Comparison of ENCODE assay signal across 8 cellular contexts in genomic region chr6:137389150-137389664, GRCh38.
DNase-seq lines count a peak whose midpoint lies in the region; ATAC-seq and TF ChIP-seq lines count a peak whose summit lies in the region.

No MANE protein-coding gene starts in this region.

- H3K4me3 ChIP-seq in GM23338, result no peak overlapping the region

- no peak overlapping the region for H2AFZ ChIP-seq in GM23338

- H3K27me3 Mint-ChIP-seq in T-cell (no peaks in the 10 kb centered on the region), GM23338 (ENCODE audit: insufficient read depth, low read depth, poor library complexity) (peaks cover 36% of the 10 kb centered on the region)
- H3K27me3 Mint-ChIP-seq in activated naive CD8-positive, alpha-beta T cell, result no peaks in the 10 kb centered on the region

- H3K27me3 ChIP-seq in GM23338 (ENCODE audit: insufficient read depth), result peaks cover 50% of the 10 kb centered on the region

- CTCF ChIA-PET in T-cell (lab: Charles Lee), result interaction anchor here (0.6 to 0.7 kb wide), 3 partner anchors 12 to 443 kb away, joined by 3 to 4 read pairs (median 3); no protein-coding TSS in a partner anchor

- peaks cover 0 to 4% (median 0%) of the 10 kb centered on the region in 3 donors for H3K9me3 Mint-ChIP-seq in T-cell
- H3K9me3 Mint-ChIP-seq in activated naive CD8-positive, alpha-beta T cell (ENCODE audit: low read depth), result no peaks in the 10 kb centered on the region
- no peaks in the 10 kb centered on the region for H3K9me3 Mint-ChIP-seq in GM23338

- ATAC-seq in HG02884 (IDR thresholded peaks at IDR 0.05; ENCODE audit: unreplicated experiment) (peak; percentile 82), T-cell (replicated peaks in 1 of 4) (peak; percentile 99 to 100 (median 99)), GM23338 (no peak)

- no peak overlapping the region for H3K4me2 ChIP-seq in GM23338

- TF ChIP-seq CTCF in GM23338 (conservative IDR thresholded peaks at IDR 0.05; ENCODE audit: low read depth in 2 of 2), result no peak

- no peaks in the 10 kb centered on the region for H3K9me2 ChIP-seq in GM23338 (ENCODE audit: insufficient read depth)

- no peak overlapping the region for H3K27ac ChIP-seq in GM23338 (ENCODE audit: low read depth)

- H3K27ac Mint-ChIP-seq in T-cell (peak overlapping the region; percentile 90 to 95), GM23338 (no peak overlapping the region)
- peak overlapping the region; percentile 75 for H3K27ac Mint-ChIP-seq in activated naive CD8-positive, alpha-beta T cell

- H3K4me1 ChIP-seq in GM23338 (ENCODE audit: insufficient read depth), result no peaks in the 10 kb centered on the region

- POLR2A ChIA-PET in T-cell (lab: Charles Lee), result interaction anchor here in 1 of 2 donors (0.6 kb wide), 1 partner anchor 172 kb away, joined by 4 read pairs; no protein-coding TSS in a partner anchor

- no peaks in the 10 kb centered on the region for H4K20me1 ChIP-seq in GM23338 (replicated peaks; ENCODE audit: insufficient read depth)

- H3K36me3 Mint-ChIP-seq in T-cell (peaks cover 16% of the 10 kb centered on the region), GM23338 (ENCODE audit: low read depth) (no peaks in the 10 kb centered on the region)
- peaks cover 3% of the 10 kb centered on the region for H3K36me3 Mint-ChIP-seq in activated naive CD8-positive, alpha-beta T cell

- H3K79me2 ChIP-seq in GM23338 (replicated peaks; ENCODE audit: insufficient read depth), result no peaks in the 10 kb centered on the region

- H3K4me1 Mint-ChIP-seq in T-cell (peaks cover 65 to 86% (median 70%) of the 10 kb centered on the region in 3 donors), GM23338 (peaks cover 4% of the 10 kb centered on the region; the same call in 1 of the 3 replicates)
- peaks cover 67% of the 10 kb centered on the region for H3K4me1 Mint-ChIP-seq in activated naive CD8-positive, alpha-beta T cell (ENCODE audit: low read depth)

- H3K4me3 Mint-ChIP-seq in T-cell (peak overlapping the region; percentile 45 to 85 (median 62)), GM23338 (no peak overlapping the region)
- peak overlapping the region; percentile 64 for H3K4me3 Mint-ChIP-seq in activated naive CD8-positive, alpha-beta T cell

- H3K36me3 ChIP-seq in GM23338 (ENCODE audit: insufficient read depth), result no peaks in the 10 kb centered on the region

- DNase-seq in GDM1 (lab: John Stamatoyannopoulos, UW) (peak; percentile 62), T-cell (peak; percentile 27 to 78 (median 62)), NCI-H345 treated with DMSO at 0.1 percent for 48 hours (lab: John Stamatoyannopoulos, UW; ENCODE audit: unreplicated experiment) (no peak), iPS-NIHi11 (ENCODE audit: low spot score) (no peak), GM23338 (ENCODE audit: low spot score) (no peak)
- peak; percentile 39 to 60 for DNase-seq in stimulated activated CD4-positive, alpha-beta T cell treated with anti-CD3 and anti-CD28 coated beads, Interleukin-1b, Interleukin-23, amount 100 ng/mL, for 4 hours (ENCODE audit: low read depth in 2 of 2)

- no peaks in the 10 kb centered on the region for H3F3A ChIP-seq in GM23338 (replicated peaks; ENCODE audit: low read depth)

TF ChIP-seq in GM23338, 12 proteins besides CTCF, POLR2A, EP300 and RAD21:
- TF ChIP-seq ZNF114 (CRISPR knock-in tag; IDR thresholded peaks at IDR 0.05), result no peak

Comparison
In these comparisons a context has a peak if more than half of its experiments do, and no peak if none do; other contexts are left out.
1. DNase-seq: peak in GDM1 (single experiment), T-cell (34 of 34) and stimulated activated CD4-positive, alpha-beta T cell treated with anti-CD3 and anti-CD28 coated beads, Interleukin-1b, Interleukin-23, amount 100 ng/mL, for 4 hours (2 of 2); none in NCI-H345 treated with DMSO at 0.1 percent for 48 hours (single experiment), iPS-NIHi11 (single experiment) and GM23338 (single experiment).